14 cellular contexts compared by ENCODE assay signal in genomic region chr9:106111039-106111740, GRCh38.
A peak's percentile ranks its signal among the peaks of the same experiment; 100 is the strongest.
DNase-seq lines count a peak whose midpoint lies in the region; ATAC-seq and TF ChIP-seq lines count a peak whose summit lies in the region.
"Had no signal": no experiment of that assay in that cellular context is flagged by ENCODE, and none has a peak within 500 bp of the region (broad histone marks: within the 10 kb centered on the region; RNA-seq: fewer than 3 reads in every experiment).

No MANE protein-coding gene starts in this region.

- TF ChIP-seq CTCF in C4-2B (conservative IDR thresholded peaks at IDR 0.05) (peak; percentile 34), foreskin keratinocyte (conservative IDR thresholded peaks at IDR 0.05) (no peak), gastrocnemius medialis (IDR thresholded peaks at IDR 0.05 in 4 of 5, conservative IDR thresholded peaks at IDR 0.05 in 1 of 5) (no peak)

- H3K9me3 ChIP-seq in gastrocnemius medialis: no peaks in the 10 kb centered on the region
- H3K9me3 ChIP-seq: prostate gland, thoracic aorta had no signal

- DNase-seq in NCI-H1092 treated with DMSO at 0.1 percent for 48 hours (lab: John Stamatoyannopoulos, UW) (peak; percentile 92), NCI-H526 (lab: John Stamatoyannopoulos, UW) (peak; percentile 77), foreskin keratinocyte (no peak), gastrocnemius medialis (no peak), NOMO-1 treated with DMSO at 0.1 percent for 48 hours (lab: John Stamatoyannopoulos, UW; ENCODE audit: unreplicated experiment) (no peak), mucosa of gallbladder (ENCODE audit: low spot score) (no peak)
- DNase-seq in stimulated activated CD4-positive, alpha-beta T cell treated with anti-CD3 and anti-CD28 coated beads, Interleukin-4, amount 100 ng/mL, for 4 hours: no peak
- DNase-seq: ACHN; activated CD4-positive, CD25-positive, alpha-beta regulatory T cell; activated CD8-positive, alpha-beta memory T cell treated with anti-CD3 and anti-CD28 coated beads, Interleukin-2, amount 50 U/mL, for 48 hours had no signal

- TF ChIP-seq POLR2A in gastrocnemius medialis (IDR thresholded peaks at IDR 0.05): no peak

- H3K27ac ChIP-seq in C4-2B (no peak overlapping the region), foreskin keratinocyte (peak overlapping the region; percentile 35), gastrocnemius medialis (no peak overlapping the region)
- H3K27ac ChIP-seq: prostate gland, thoracic aorta had no signal

- no peak overlapping the region for H3K4me3 ChIP-seq in gastrocnemius medialis
- H3K4me3 ChIP-seq: prostate gland, thoracic aorta had no signal

- H3K4me1 ChIP-seq in foreskin keratinocyte (peaks cover 24% of the 10 kb centered on the region), gastrocnemius medialis (peaks cover 0 to 3% of the 10 kb centered on the region in 2 donors)
- H3K4me1 ChIP-seq: prostate gland had no signal

- H3K36me3 ChIP-seq in gastrocnemius medialis: no peaks in the 10 kb centered on the region
- H3K36me3 ChIP-seq: prostate gland, thoracic aorta had no signal

- in situ Hi-C loops in gastrocnemius medialis (cut with MboI; ENCODE audit: low sequenced_read_pairs in 4 of 4): no loop called here

- ATAC-seq in foreskin keratinocyte (no peak), gastrocnemius medialis (no peak)
- ATAC-seq: HCT116 had no signal

- intact Hi-C loops in gastrocnemius medialis (cut with DNase I; ENCODE audit: low total_unique reads): no loop called here

- no peaks in the 10 kb centered on the region for H3K27me3 ChIP-seq in foreskin keratinocyte
- H3K27me3 ChIP-seq in gastrocnemius medialis: no peaks in the 10 kb centered on the region

Comparison
In these comparisons a context has a peak if more than half of its experiments do, and no peak if none do; other contexts are left out.
1. DNase-seq: peak in NCI-H1092 treated with DMSO at 0.1 percent for 48 hours (single experiment) and NCI-H526 (2 of 2); none in foreskin keratinocyte (0 of 2), gastrocnemius medialis (0 of 2), NOMO-1 treated with DMSO at 0.1 percent for 48 hours (single experiment), stimulated activated CD4-positive, alpha-beta T cell treated with anti-CD3 and anti-CD28 coated beads, Interleukin-4, amount 100 ng/mL, for 4 hours (0 of 2) and mucosa of gallbladder (single experiment).